ENCODE assay signal across 32 cellular contexts in the genomic region with DNA sequence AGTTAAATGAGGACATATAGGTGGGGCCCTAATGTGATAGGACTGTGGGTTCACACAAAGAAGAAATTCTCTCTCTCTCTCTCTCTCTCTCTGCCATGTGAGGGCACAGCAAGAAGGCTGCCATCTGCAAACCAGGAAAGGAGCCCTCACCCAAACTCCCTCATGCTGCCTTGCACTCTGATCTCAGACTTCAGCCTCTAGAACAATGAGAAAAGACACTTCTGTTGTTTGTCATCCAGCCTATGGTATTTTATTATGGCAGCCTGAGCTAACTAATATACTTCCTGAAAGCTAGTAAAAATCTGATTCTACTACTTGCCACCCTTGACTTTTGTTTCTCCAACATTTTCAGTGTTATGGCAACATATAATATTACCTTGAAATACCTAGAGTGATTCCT.
"Had no signal": no experiment of that assay in that cellular context is flagged by ENCODE, and none has a peak within 500 bp of the region (broad histone marks: within the 10 kb centered on the region; RNA-seq: fewer than 3 reads in every experiment).

No MANE protein-coding gene starts in this region.

- H3K9me3 ChIP-seq: ascending aorta, body of pancreas, breast epithelium had no signal

- ATAC-seq: activated naive CD4-positive, alpha-beta T cell treated with anti-CD3 and anti-CD28 coated beads, Interleukin-2, amount 50 U/mL, for 72 hours; activated naive CD8-positive, alpha-beta T cell treated with anti-CD3 and anti-CD28 coated beads, Interleukin-2, amount 50 U/mL, for 24 hours; activated T-cell treated with anti-CD3 and anti-CD28 coated beads, Interleukin-2, amount 50 U/mL, for 4 hours; activated T-cell treated with anti-CD3 and anti-CD28 coated beads, Interleukin-2, amount 50 U/mL, for 72 hours; activated T-helper 17 cell treated with anti-CD3 and anti-CD28 coated beads, Interleukin-2, amount 50 U/mL, for 72 hours; body of pancreas had no signal

- H3K36me3 ChIP-seq: adrenal gland, ascending aorta, brain microvascular endothelial cell, breast epithelium, cardiac muscle cell had no signal

- H3K4me1 ChIP-seq: adrenal gland, ascending aorta, body of pancreas, breast epithelium had no signal

- H3K4me3 ChIP-seq: adrenal gland, ascending aorta, body of pancreas, breast epithelium, cardiac muscle cell had no signal

- H3K27ac ChIP-seq: adrenal gland, ascending aorta, body of pancreas, brain microvascular endothelial cell, breast epithelium, cardiac muscle cell had no signal

- DNase-seq: activated effector memory CD4-positive, alpha-beta T cell treated with anti-CD3 and anti-CD28 coated beads, Interleukin-2, amount 50 U/mL, for 16 hours; activated effector memory CD4-positive, alpha-beta T cell treated with Interleukin-2 at 50 U/mL for 16 hours; activated gamma-delta T cell; activated gamma-delta T cell treated with Interleukin-2 at 50 U/mL for 16 hours; activated naive CD4-positive, alpha-beta T cell; activated naive CD4-positive, alpha-beta T cell treated with anti-CD3 and anti-CD28 coated beads for 36 hours; activated naive CD4-positive, alpha-beta T cell treated with anti-CD3 and anti-CD28 coated beads, Interleukin-2, amount 10 ng/mL, durations not matched to agents 7 days and 5 days; activated naive CD4-positive, alpha-beta T cell treated with anti-CD3 and anti-CD28 coated beads, Interleukin-2, amount 50 U/mL, for 16 hours; activated naive CD4-positive, alpha-beta T cell treated with Interleukin-2 at 50 U/mL for 16 hours; activated naive CD8-positive, alpha-beta T cell treated with anti-CD3 and anti-CD28 coated beads for 36 hours; activated naive CD8-positive, alpha-beta T cell treated with anti-CD3 and anti-CD28 coated beads, Interleukin-2, amount 10 ng/mL, durations not matched to agents 7 days and 5 days; activated naive CD8-positive, alpha-beta T cell treated with anti-CD3 and anti-CD28 coated beads, Interleukin-2, amount 50 U/mL, for 24 hours; activated T-cell treated with anti-CD3 and anti-CD28 coated beads, Interleukin-2, amount 50 U/mL, for 1 hour; activated T-cell treated with anti-CD3 and anti-CD28 coated beads, Interleukin-2, amount 50 U/mL, for 24 hours; activated T-cell treated with anti-CD3 and anti-CD28 coated beads, Interleukin-2, amount 50 U/mL, for 4 hours; activated T-cell treated with anti-CD3 and anti-CD28 coated beads, Interleukin-2, amount 50 U/mL, for 48 hours; activated T-cell treated with anti-CD3 and anti-CD28 coated beads, Interleukin-2, amount 50 U/mL, for 72 hours; adrenal gland; amniotic stem cell; amygdala; anterior cingulate cortex; aorta; body of pancreas; brain microvascular endothelial cell; caudate nucleus; central memory CD4-positive, alpha-beta T cell; cerebellar nuclear complex had no signal

- H3K27me3 ChIP-seq: adrenal gland, ascending aorta, body of pancreas, brain microvascular endothelial cell, breast epithelium, cardiac muscle cell had no signal
